8 cellular contexts compared by ENCODE assay signal in the genomic region with DNA sequence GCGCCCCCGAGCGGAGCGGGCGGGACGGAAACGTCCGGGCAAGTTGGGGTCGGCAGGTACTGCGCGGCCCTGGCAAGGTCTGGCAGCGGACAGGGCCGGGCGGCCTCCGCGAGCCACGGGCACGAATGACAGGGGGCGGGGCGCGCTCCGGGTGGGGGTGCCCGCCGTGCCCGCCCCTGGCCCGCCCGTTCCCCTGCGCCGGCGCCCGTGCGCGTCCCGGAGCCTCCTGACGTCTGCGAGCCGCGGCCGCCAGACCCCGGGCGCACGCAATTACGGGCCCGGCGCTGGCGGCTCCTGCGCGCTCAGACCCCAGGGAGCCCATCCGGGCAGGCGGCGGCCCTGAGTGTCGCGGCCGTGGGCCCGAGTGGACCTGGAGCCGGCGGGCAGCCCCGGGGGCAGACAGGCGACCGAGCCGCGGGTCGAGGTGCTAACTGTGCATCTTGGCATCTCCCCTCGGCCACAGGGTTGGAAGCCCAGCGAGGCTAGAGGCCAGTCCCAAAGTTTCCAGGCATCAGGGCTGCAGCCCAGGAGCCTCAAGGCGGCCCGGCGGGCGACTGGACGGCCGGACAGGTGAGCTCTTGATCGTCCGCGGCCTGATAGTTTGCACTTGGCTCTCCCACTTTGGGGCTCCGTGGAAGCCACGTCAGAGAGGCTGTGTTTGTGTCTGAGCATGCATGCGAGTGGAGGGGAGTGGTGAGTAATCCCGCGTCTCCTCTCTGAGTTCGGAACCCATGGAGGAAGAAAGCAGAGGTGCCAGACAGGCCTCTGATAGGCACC. TPM values are rescaled to one million over a fixed set of nuclear protein-coding genes. Genes with fewer than 3 reads are reported as not detected.
A peak's percentile ranks its signal among the peaks of the same experiment; 100 is the strongest.
DNase-seq lines count a peak whose midpoint lies in the region; ATAC-seq, FAIRE-seq and TF ChIP-seq lines count a peak whose summit lies in the region.

No MANE protein-coding gene starts in this region.

- in situ Hi-C loops in T47D (cut with HindIII; ENCODE audit: low pct_unique_long_range_greater_than_20kb, low sequenced_read_pairs) = no loop called here

- H3K36me3 ChIP-seq in PC-9 (ENCODE audit: low read depth) (no peaks in the 10 kb centered on the region), kidney (ENCODE audit: control insufficient read depth in 1 of 2, insufficient read depth in 2 of 2, low read length in 2 of 2) (peaks cover 0 to 6% of the 10 kb centered on the region in 2 donors)

- CTCF ChIA-PET in PC-9 (lab: Charles Lee) = no interaction called here

- H3K9me2 ChIP-seq in PC-9 (ENCODE audit: insufficient read depth) = no peaks in the 10 kb centered on the region

- POLR2A ChIA-PET in PC-9 (lab: Charles Lee; ENCODE audit: unreplicated experiment) = interaction anchor here (0.7 kb wide), 1 partner anchor 339 kb away, joined by 4 read pairs; no protein-coding TSS in a partner anchor

- H3K4me2 ChIP-seq in PC-9 = peak overlapping the region; percentile 96

- peak overlapping the region; percentile 68 for H2AFZ ChIP-seq in PC-9

- H3K4me3 ChIP-seq in PC-9 = peak overlapping the region; percentile 79
- peak overlapping the region; percentile 38 to 85 for H3K4me3 ChIP-seq in kidney (ENCODE audit: low read length in 2 of 2)

- peak overlapping the region in 1 of 2 donors; percentile 80 for H3K9ac ChIP-seq in kidney (ENCODE audit: low read length in 2 of 2)

- BruUV-seq in PC-9 (replicated peaks; lab: Mats Ljungman, UMichigan) = no TSS peak

- H3F3A ChIP-seq in PC-9 (ENCODE audit: insufficient read depth, low read depth) = peaks cover 16% of the 10 kb centered on the region; the same call in 1 of the 2 replicates

- no peak overlapping the region for H3K27ac ChIP-seq in PC-9
- H3K27ac ChIP-seq in kidney (ENCODE audit: low read depth in 2 of 2, low read length in 2 of 2) = peak overlapping the region; percentile 63 to 100

- DNase-seq in NOMO-1 treated with DMSO at 0.1 percent for 48 hours (lab: John Stamatoyannopoulos, UW; ENCODE audit: unreplicated experiment) = peak; percentile 7
- DNase-seq in NOMO-1 treated with dmso at 0.1 percent for 144 hours (lab: John Stamatoyannopoulos, UW; ENCODE audit: unreplicated experiment) = no peak
- DNase-seq in PC-9 = peak in 1 of 2 experiments; percentile 56
- DNase-seq in T47D (ENCODE audit: low read depth in 1 of 2, low spot score in 1 of 2) = peak; percentile 48 to 80
- no peak for DNase-seq in kidney
- DNase-seq in stimulated activated CD4-positive, alpha-beta T cell treated with anti-CD3 and anti-CD28 coated beads, Interleukin-4, amount 100 ng/mL, for 24 hours = peak; percentile 43

- H3K79me2 ChIP-seq in PC-9 (ENCODE audit: low read depth) = peaks cover 29% of the 10 kb centered on the region

- no peaks in the 10 kb centered on the region for H3K27me3 ChIP-seq in PC-9 (ENCODE audit: insufficient read depth, low read depth)

- FAIRE-seq in kidney (lab: Jason Lieb, UNC) = no peak

- H3K9me3 ChIP-seq in PC-9 (ENCODE audit: insufficient read depth, low read depth) = no peaks in the 10 kb centered on the region
- no peaks in the 10 kb centered on the region for H3K9me3 ChIP-seq in kidney (ENCODE audit: control insufficient read depth in 1 of 2, low read length in 2 of 2)

- TF ChIP-seq CTCF in PC-9 (conservative IDR thresholded peaks at IDR 0.05) (no peak), kidney (IDR thresholded peaks at IDR 0.05; ENCODE audit: borderline replicate concordance, extremely low read depth, insufficient read depth) (no peak)

- H3K4me1 ChIP-seq in PC-9 (replicated peaks; ENCODE audit: insufficient read depth) = peaks cover 21% of the 10 kb centered on the region
- H3K4me1 ChIP-seq in kidney (ENCODE audit: control insufficient read depth in 1 of 2, insufficient read depth in 1 of 2, low read depth in 1 of 2, low read length in 2 of 2) = peaks cover 10 to 25% of the 10 kb centered on the region in 2 donors

- intact Hi-C loops in PC-9 (cut with micrococcal nuclease; ENCODE audit: unreplicated experiment) (no loop called here), kidney (cut with DNase I) (no loop called here)

- peak; percentile 14 for ATAC-seq in HG02623 (IDR thresholded peaks at IDR 0.05; ENCODE audit: unreplicated experiment)
- ATAC-seq in GM19324 (IDR thresholded peaks at IDR 0.05; ENCODE audit: low FRiP score, unreplicated experiment) = no peak

- peaks cover 10% of the 10 kb centered on the region for H4K20me1 ChIP-seq in PC-9 (ENCODE audit: insufficient read depth)

RNA-seq across cellular contexts. Expression of gene MIB2, which starts 0.9 kb away (rescaled TPM):
- total RNA-seq in PC-9 (2021) (75.0 and 92.8 TPM in 2 replicates), kidney (61.6 TPM)
- polyA plus RNA-seq in kidney (ENCODE audit: insufficient read depth, low read depth, low replicate concordance) = 35.6 TPM

RNA-seq across cellular contexts. Expression of gene MMP23B, which starts 15.7 kb away (rescaled TPM):
- total RNA-seq in PC-9 (2021) = 4.6 and 4.9 TPM in 2 replicates
- total RNA-seq in kidney = 7.1 TPM
- polyA plus RNA-seq in kidney (ENCODE audit: insufficient read depth, low read depth, low replicate concordance) = 4.0 TPM

RNA-seq across cellular contexts. Expression of gene FNDC10, which starts 16.3 kb away (rescaled TPM):
- 5.4 and 7.8 TPM in 2 replicates for total RNA-seq in PC-9 (2021)
- 2.6 TPM for total RNA-seq in kidney
- polyA plus RNA-seq in kidney (ENCODE audit: insufficient read depth, low read depth, low replicate concordance) = 18.2 TPM

RNA-seq across cellular contexts. Expression of gene SSU72, which starts 41.6 kb away (rescaled TPM):
- total RNA-seq in PC-9 (2021) = 139 and 145 TPM in 2 replicates
- total RNA-seq in kidney = 102 TPM
- polyA plus RNA-seq in kidney (ENCODE audit: insufficient read depth, low read depth, low replicate concordance) = 143 TPM

RNA-seq across cellular contexts. Expression of gene CDK11B, which starts 42.6 kb away (rescaled TPM):
- total RNA-seq in PC-9 (2021) = 21.2 and 22.5 TPM in 2 replicates
- 24.0 TPM for total RNA-seq in kidney
- 13.9 TPM for polyA plus RNA-seq in kidney (ENCODE audit: insufficient read depth, low read depth, low replicate concordance)

Comparison
In these comparisons a context has a peak if more than half of its experiments do, and no peak if none do; other contexts are left out.
1. DNase-seq: peak in NOMO-1 treated with DMSO at 0.1 percent for 48 hours (single experiment), T47D (2 of 2) and stimulated activated CD4-positive, alpha-beta T cell treated with anti-CD3 and anti-CD28 coated beads, Interleukin-4, amount 100 ng/mL, for 24 hours (single experiment); none in NOMO-1 treated with dmso at 0.1 percent for 144 hours (single experiment) and kidney (single experiment).